8 cellular contexts compared by ENCODE assay signal in the genomic region with DNA sequence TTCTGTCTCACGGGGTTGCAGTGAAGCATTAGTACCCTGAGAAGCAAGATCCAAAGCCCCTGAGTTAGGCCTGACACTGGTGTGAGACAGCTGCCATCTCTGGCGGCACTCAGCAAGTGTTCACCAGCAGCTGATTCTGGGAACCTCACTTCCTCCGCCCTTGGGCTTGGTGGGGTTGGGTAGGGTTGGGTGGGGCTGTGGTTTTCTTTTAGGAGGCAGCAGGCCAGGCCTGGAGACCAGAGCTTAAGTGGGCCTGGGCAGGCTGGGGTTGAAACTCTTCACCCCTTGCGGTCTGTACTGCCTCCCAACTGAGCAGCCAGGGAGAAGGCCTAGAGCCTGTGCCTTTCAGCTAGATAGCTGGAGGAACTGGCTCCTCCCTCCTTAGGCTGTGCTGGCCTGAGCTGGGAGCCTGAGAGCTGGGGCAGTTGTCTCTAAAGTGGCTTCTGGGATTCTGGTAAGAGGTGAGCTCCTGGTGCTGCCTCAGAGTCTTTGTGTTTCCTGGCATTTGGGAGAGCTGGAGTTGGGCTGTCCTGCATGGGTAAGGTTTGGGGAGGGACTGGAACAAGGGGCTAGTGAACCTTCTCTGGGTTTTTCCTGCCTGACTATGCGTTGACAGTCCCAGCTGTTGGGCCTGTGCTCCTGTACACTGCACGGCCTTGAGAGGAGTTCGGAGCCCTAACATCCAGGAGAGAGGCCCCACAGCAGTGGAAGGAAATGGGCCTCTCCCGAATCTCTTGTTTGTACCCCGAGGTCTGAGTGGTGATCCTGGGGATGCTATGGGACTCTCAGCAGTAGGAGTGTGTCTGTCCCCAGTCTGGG. TPM values are rescaled to one million over a fixed set of nuclear protein-coding genes. Genes with fewer than 3 reads are reported as not detected.
A peak's percentile ranks its signal among the peaks of the same experiment; 100 is the strongest.
DNase-seq lines count a peak whose midpoint lies in the region; ATAC-seq and TF ChIP-seq lines count a peak whose summit lies in the region.

No MANE protein-coding gene starts in this region.

- POLR2A ChIA-PET in activated CD4-positive, alpha-beta T cell treated with anti-CD3 and anti-CD28 coated beads, Interleukin-2, amount 10 ng/mL, durations not matched to agents 7 days and 5 days (lab: Charles Lee), result no interaction called here

- TF ChIP-seq EP300 in upper lobe of left lung (IDR thresholded peaks at IDR 0.05), result no peak

- CTCF ChIA-PET in activated CD4-positive, alpha-beta T cell treated with anti-CD3 and anti-CD28 coated beads, Interleukin-2, amount 10 ng/mL, durations not matched to agents 7 days and 5 days (lab: Charles Lee), result interaction anchor here (0.6 to 5.0 kb wide), 12 partner anchors 10 to 81 kb away, joined by 3 to 37 read pairs (median 4); no protein-coding TSS in a partner anchor

- peak overlapping the region; percentile 98 for H3K4me3 Mint-ChIP-seq in activated CD4-positive, alpha-beta T cell treated with anti-CD3 and anti-CD28 coated beads, Interleukin-2, amount 10 ng/mL, durations not matched to agents 7 days and 5 days

- no peaks in the 10 kb centered on the region for H3K9me3 Mint-ChIP-seq in activated CD4-positive, alpha-beta T cell treated with anti-CD3 and anti-CD28 coated beads, Interleukin-2, amount 10 ng/mL, durations not matched to agents 7 days and 5 days

- peaks cover 80% of the 10 kb centered on the region for H3K4me1 Mint-ChIP-seq in activated CD4-positive, alpha-beta T cell treated with anti-CD3 and anti-CD28 coated beads, Interleukin-2, amount 10 ng/mL, durations not matched to agents 7 days and 5 days

- peak overlapping the region; percentile 84 for H3K27ac ChIP-seq in effector memory CD4-positive, alpha-beta T cell (ENCODE audit: insufficient read depth, low read length, poor library complexity, severe bottlenecking)
- peak overlapping the region; percentile 98 to 100 (median 99) for H3K27ac ChIP-seq in upper lobe of left lung

- peaks cover 76% of the 10 kb centered on the region for H3K36me3 Mint-ChIP-seq in activated CD4-positive, alpha-beta T cell treated with anti-CD3 and anti-CD28 coated beads, Interleukin-2, amount 10 ng/mL, durations not matched to agents 7 days and 5 days (ENCODE audit: low read depth)

- peak in 3 of 4 donors; percentile 32 to 81 (median 58) for TF ChIP-seq POLR2A in upper lobe of left lung (IDR thresholded peaks at IDR 0.05)

- no peaks in the 10 kb centered on the region for H3K27me3 Mint-ChIP-seq in activated CD4-positive, alpha-beta T cell treated with anti-CD3 and anti-CD28 coated beads, Interleukin-2, amount 10 ng/mL, durations not matched to agents 7 days and 5 days

- peak; percentile 12 for TF ChIP-seq CTCF in GM12865 (IDR thresholded peaks at IDR 0.05; ENCODE audit: insufficient read depth, low read depth, low read length, missing control alignments)
- TF ChIP-seq CTCF in upper lobe of left lung (IDR thresholded peaks at IDR 0.05), result no peak

- peak overlapping the region; percentile 3; the same call in 1 of the 2 replicates for H3K4me3 ChIP-seq in GM12865 (ENCODE audit: low read depth, low read length)
- H3K4me3 ChIP-seq in effector memory CD4-positive, alpha-beta T cell (ENCODE audit: insufficient read depth, low read depth, low read length, poor library complexity, severe bottlenecking), result peak overlapping the region; percentile 55
- peak overlapping the region in 3 of 4 donors; percentile 12 to 87 (median 34) for H3K4me3 ChIP-seq in upper lobe of left lung

- H3K27ac Mint-ChIP-seq in activated CD4-positive, alpha-beta T cell treated with anti-CD3 and anti-CD28 coated beads, Interleukin-2, amount 10 ng/mL, durations not matched to agents 7 days and 5 days, result peak overlapping the region; percentile 86

- H3K4me1 ChIP-seq in effector memory CD4-positive, alpha-beta T cell (ENCODE audit: control insufficient read depth, insufficient read depth, low read length, poor library complexity, severe bottlenecking), result peaks cover 78% of the 10 kb centered on the region
- peaks cover 84 to 89% (median 87%) of the 10 kb centered on the region in 4 donors for H3K4me1 ChIP-seq in upper lobe of left lung

- no peaks in the 10 kb centered on the region for H3K9me3 ChIP-seq in effector memory CD4-positive, alpha-beta T cell (ENCODE audit: control insufficient read depth, low read length)
- H3K9me3 ChIP-seq in upper lobe of left lung, result no peaks in the 10 kb centered on the region

- ATAC-seq in GM21825 (IDR thresholded peaks at IDR 0.05; ENCODE audit: unreplicated experiment) (peak; percentile 57), upper lobe of left lung (ENCODE audit: low FRiP score in 2 of 2) (peak; percentile 77 to 84)

- no peaks in the 10 kb centered on the region for H3K27me3 ChIP-seq in effector memory CD4-positive, alpha-beta T cell (replicated peaks; ENCODE audit: control insufficient read depth, insufficient read depth, low read length, poor library complexity, severe bottlenecking)
- no peaks in the 10 kb centered on the region for H3K27me3 ChIP-seq in upper lobe of left lung

- peaks cover 3% of the 10 kb centered on the region for H3K36me3 ChIP-seq in effector memory CD4-positive, alpha-beta T cell (ENCODE audit: control insufficient read depth, insufficient read depth, low read length)
- H3K36me3 ChIP-seq in upper lobe of left lung, result peaks cover 0 to 5% (median 0%) of the 10 kb centered on the region in 4 donors

- 6 to 15% methylated on average over 6 to 7 of the region's 9 CpGs for whole genome bisulfite sequencing in upper lobe of left lung, 2 donors

- DNase-seq in GM12865 (ENCODE audit: low read depth) (peak; percentile 89), LHCN-M2 (ENCODE audit: low read depth) (peak; percentile 94), myocyte (ENCODE audit: low read depth) (peak; percentile 98), upper lobe of left lung (peak in 1 of 2 donors; percentile 94), NCI-H187 treated with DMSO at 0.1 percent for 48 hours (lab: John Stamatoyannopoulos, UW) (no peak)
- DNase-seq in activated CD4-positive, alpha-beta T cell treated with anti-CD3 and anti-CD28 coated beads, Interleukin-2, amount 10 ng/mL, durations not matched to agents 7 days and 5 days, result peak; percentile 84
- peak; percentile 45 to 55 (median 51) for DNase-seq in effector memory CD4-positive, alpha-beta T cell

RNA-seq across cellular contexts. Expression of gene TSPAN14, which starts 5.1 kb away (rescaled TPM):
- 17.4 and 18.6 TPM in 2 replicates for total RNA-seq in LHCN-M2 (2014; rRNA removed)
- 16.0 TPM for polyA plus RNA-seq in LHCN-M2 (2012)
- total RNA-seq in activated CD4-positive, alpha-beta T cell treated with anti-CD3 and anti-CD28 coated beads, Interleukin-2, amount 10 ng/mL, durations not matched to agents 7 days and 5 days, result 100 to 1,000 TPM; 127 to 143 TPM
- total RNA-seq in myocyte, result 54.6 and 79.8 TPM in 2 replicates
- 39.8 TPM for polyA plus RNA-seq in myocyte (2012)
- 100 to 1,000 TPM in 4 of 6 donors, 10 to 100 TPM in 2; 52.1 to 157 (median 111) TPM for total RNA-seq in upper lobe of left lung

RNA-seq across cellular contexts. Expression of gene PRXL2A, which starts 50.9 kb away (rescaled TPM):
- total RNA-seq in LHCN-M2 (2014; rRNA removed) (not detected in 2 replicates), myocyte (0.11 and 0.31 TPM in 2 replicates), upper lobe of left lung (10 to 100 TPM; 19.9 to 46.0 (median 33.2) TPM)
- not detected for polyA plus RNA-seq in LHCN-M2 (2012)
- total RNA-seq in activated CD4-positive, alpha-beta T cell treated with anti-CD3 and anti-CD28 coated beads, Interleukin-2, amount 10 ng/mL, durations not matched to agents 7 days and 5 days, result 1 to 10 TPM; 5.4 to 5.7 TPM
- not detected for polyA plus RNA-seq in myocyte (2012)

Comparison
In these comparisons a context has a peak if more than half of its experiments do, and no peak if none do; other contexts are left out.
1. H3K4me3 ChIP-seq: peak in every context shown above with its lines; median percentile 55 in effector memory CD4-positive, alpha-beta T cell; 34 in upper lobe of left lung; 3 in GM12865.